ENCODE assay signal across 2 cellular contexts in the genomic region with DNA sequence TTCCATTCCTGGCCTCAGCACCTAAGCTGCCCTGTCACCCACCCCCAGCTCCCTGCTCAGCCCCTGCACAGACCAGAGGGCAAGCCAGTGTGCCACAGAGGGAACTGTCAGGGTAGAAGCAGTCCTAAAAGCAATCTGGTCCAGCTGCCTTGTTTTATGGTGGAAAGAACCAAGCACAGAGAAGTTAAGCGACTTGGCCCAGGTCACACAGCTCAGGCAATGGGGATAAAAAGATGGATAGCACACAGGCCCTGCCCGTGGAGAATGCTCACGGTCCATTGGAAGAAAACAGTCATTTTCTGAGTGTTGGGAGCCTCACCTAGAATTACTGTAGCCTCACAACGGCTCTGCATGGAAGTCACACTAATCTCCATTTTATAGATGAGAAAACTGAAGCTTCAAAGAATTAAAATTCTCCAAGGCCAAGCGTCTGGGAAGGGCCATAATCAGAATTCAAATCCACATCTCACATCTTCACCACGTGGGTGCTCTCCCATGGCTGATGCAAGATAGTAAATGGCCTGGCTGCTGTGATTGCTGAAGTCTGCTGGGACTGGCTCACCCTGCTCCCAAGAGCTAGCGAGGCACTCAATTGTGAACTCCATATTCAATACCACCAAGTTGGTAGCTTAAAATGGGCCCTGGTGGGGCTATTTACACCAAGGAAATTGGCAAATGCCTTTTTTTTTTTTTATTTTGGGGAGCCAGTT.
A peak's percentile ranks its signal among the peaks of the same experiment; 100 is the strongest.
TF ChIP-seq lines count a peak whose summit lies in the region.

No MANE protein-coding gene starts in this region.

TF ChIP-seq in HepG2, 621 proteins besides CTCF, POLR2A, EP300 and RAD21:
- TF ChIP-seq ZNF768 (CRISPR knock-in tag; IDR thresholded peaks at IDR 0.05) = peak; percentile 81
- TF ChIP-seq ZNF564 (CRISPR knock-in tag; IDR thresholded peaks at IDR 0.05) = no peak
- TF ChIP-seq CBX2 (IDR thresholded peaks at IDR 0.05; ENCODE audit: low read depth, low read length) = no peak
- no peak for TF ChIP-seq CBX2 (CRISPR knock-in tag; IDR thresholded peaks at IDR 0.05; ENCODE audit: low read depth)
- TF ChIP-seq RFX1 (IDR thresholded peaks at IDR 0.05) = no peak
- no peak for TF ChIP-seq RFXANK (CRISPR knock-in tag; IDR thresholded peaks at IDR 0.05)
- TF ChIP-seq, protein P1, sequence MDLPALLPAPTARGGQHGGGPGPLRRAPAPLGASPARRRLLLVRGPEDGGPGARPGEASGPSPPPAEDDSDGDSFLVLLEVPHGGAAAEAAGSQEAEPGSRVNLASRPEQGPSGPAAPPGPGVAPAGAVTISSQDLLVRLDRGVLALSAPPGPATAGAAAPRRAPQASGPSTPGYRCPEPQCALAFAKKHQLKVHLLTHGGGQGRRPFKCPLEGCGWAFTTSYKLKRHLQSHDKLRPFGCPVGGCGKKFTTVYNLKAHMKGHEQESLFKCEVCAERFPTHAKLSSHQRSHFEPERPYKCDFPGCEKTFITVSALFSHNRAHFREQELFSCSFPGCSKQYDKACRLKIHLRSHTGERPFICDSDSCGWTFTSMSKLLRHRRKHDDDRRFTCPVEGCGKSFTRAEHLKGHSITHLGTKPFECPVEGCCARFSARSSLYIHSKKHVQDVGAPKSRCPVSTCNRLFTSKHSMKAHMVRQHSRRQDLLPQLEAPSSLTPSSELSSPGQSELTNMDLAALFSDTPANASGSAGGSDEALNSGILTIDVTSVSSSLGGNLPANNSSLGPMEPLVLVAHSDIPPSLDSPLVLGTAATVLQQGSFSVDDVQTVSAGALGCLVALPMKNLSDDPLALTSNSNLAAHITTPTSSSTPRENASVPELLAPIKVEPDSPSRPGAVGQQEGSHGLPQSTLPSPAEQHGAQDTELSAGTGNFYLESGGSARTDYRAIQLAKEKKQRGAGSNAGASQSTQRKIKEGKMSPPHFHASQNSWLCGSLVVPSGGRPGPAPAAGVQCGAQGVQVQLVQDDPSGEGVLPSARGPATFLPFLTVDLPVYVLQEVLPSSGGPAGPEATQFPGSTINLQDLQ (CRISPR knock-in tag; IDR thresholded peaks at IDR 0.05) = no peak
- TF ChIP-seq, protein P2, sequence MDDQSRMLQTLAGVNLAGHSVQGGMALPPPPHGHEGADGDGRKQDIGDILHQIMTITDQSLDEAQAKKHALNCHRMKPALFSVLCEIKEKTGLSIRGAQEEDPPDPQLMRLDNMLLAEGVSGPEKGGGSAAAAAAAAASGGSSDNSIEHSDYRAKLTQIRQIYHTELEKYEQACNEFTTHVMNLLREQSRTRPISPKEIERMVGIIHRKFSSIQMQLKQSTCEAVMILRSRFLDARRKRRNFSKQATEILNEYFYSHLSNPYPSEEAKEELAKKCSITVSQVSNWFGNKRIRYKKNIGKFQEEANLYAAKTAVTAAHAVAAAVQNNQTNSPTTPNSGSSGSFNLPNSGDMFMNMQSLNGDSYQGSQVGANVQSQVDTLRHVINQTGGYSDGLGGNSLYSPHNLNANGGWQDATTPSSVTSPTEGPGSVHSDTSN (CRISPR knock-in tag; IDR thresholded peaks at IDR 0.05; ENCODE audit: borderline replicate concordance) = no peak
- TF ChIP-seq, protein P3, sequence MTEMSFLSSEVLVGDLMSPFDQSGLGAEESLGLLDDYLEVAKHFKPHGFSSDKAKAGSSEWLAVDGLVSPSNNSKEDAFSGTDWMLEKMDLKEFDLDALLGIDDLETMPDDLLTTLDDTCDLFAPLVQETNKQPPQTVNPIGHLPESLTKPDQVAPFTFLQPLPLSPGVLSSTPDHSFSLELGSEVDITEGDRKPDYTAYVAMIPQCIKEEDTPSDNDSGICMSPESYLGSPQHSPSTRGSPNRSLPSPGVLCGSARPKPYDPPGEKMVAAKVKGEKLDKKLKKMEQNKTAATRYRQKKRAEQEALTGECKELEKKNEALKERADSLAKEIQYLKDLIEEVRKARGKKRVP (CRISPR knock-in tag; IDR thresholded peaks at IDR 0.05) = peak in 1 of 2 experiments; percentile 52; a peak in 1 of 4 replicates
- TF ChIP-seq, protein P4, sequence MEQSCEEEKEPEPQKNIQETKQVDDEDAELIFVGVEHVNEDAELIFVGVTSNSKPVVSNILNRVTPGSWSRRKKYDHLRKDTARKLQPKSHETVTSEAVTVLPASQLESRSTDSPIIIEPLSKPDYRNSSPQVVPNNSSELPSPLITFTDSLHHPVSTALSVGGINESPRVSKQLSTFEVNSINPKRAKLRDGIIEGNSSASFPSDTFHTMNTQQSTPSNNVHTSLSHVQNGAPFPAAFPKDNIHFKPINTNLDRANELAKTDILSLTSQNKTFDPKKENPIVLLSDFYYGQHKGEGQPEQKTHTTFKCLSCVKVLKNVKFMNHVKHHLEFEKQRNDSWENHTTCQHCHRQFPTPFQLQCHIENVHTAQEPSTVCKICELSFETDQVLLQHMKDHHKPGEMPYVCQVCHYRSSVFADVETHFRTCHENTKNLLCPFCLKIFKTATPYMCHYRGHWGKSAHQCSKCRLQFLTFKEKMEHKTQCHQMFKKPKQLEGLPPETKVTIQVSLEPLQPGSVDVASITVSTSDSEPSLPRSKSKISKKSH (CRISPR knock-in tag; IDR thresholded peaks at IDR 0.05; ENCODE audit: borderline replicate concordance) = no peak
- no peak for TF ChIP-seq CEBPB (IDR thresholded peaks at IDR 0.05; ENCODE audit: borderline replicate concordance, low read depth, low read length)

TF ChIP-seq in H1, 55 proteins besides CTCF, POLR2A, EP300 and RAD21:
- TF ChIP-seq KDM1A (IDR thresholded peaks at IDR 0.05; ENCODE audit: borderline replicate concordance, low read length) (0 out of 2 replicates have a peak, but pooled peaks have one; percentile 38), CHD1 (IDR thresholded peaks at IDR 0.05; ENCODE audit: low read depth, low read length) (no peak), HDAC2 (IDR thresholded peaks at IDR 0.05; ENCODE audit: borderline replicate concordance in 1 of 2, low read depth in 2 of 2, low read length in 2 of 2) (no peak), SIX5 (IDR thresholded peaks at IDR 0.05; ENCODE audit: low read depth, low read length) (no peak)
- TF ChIP-seq, protein P5, sequence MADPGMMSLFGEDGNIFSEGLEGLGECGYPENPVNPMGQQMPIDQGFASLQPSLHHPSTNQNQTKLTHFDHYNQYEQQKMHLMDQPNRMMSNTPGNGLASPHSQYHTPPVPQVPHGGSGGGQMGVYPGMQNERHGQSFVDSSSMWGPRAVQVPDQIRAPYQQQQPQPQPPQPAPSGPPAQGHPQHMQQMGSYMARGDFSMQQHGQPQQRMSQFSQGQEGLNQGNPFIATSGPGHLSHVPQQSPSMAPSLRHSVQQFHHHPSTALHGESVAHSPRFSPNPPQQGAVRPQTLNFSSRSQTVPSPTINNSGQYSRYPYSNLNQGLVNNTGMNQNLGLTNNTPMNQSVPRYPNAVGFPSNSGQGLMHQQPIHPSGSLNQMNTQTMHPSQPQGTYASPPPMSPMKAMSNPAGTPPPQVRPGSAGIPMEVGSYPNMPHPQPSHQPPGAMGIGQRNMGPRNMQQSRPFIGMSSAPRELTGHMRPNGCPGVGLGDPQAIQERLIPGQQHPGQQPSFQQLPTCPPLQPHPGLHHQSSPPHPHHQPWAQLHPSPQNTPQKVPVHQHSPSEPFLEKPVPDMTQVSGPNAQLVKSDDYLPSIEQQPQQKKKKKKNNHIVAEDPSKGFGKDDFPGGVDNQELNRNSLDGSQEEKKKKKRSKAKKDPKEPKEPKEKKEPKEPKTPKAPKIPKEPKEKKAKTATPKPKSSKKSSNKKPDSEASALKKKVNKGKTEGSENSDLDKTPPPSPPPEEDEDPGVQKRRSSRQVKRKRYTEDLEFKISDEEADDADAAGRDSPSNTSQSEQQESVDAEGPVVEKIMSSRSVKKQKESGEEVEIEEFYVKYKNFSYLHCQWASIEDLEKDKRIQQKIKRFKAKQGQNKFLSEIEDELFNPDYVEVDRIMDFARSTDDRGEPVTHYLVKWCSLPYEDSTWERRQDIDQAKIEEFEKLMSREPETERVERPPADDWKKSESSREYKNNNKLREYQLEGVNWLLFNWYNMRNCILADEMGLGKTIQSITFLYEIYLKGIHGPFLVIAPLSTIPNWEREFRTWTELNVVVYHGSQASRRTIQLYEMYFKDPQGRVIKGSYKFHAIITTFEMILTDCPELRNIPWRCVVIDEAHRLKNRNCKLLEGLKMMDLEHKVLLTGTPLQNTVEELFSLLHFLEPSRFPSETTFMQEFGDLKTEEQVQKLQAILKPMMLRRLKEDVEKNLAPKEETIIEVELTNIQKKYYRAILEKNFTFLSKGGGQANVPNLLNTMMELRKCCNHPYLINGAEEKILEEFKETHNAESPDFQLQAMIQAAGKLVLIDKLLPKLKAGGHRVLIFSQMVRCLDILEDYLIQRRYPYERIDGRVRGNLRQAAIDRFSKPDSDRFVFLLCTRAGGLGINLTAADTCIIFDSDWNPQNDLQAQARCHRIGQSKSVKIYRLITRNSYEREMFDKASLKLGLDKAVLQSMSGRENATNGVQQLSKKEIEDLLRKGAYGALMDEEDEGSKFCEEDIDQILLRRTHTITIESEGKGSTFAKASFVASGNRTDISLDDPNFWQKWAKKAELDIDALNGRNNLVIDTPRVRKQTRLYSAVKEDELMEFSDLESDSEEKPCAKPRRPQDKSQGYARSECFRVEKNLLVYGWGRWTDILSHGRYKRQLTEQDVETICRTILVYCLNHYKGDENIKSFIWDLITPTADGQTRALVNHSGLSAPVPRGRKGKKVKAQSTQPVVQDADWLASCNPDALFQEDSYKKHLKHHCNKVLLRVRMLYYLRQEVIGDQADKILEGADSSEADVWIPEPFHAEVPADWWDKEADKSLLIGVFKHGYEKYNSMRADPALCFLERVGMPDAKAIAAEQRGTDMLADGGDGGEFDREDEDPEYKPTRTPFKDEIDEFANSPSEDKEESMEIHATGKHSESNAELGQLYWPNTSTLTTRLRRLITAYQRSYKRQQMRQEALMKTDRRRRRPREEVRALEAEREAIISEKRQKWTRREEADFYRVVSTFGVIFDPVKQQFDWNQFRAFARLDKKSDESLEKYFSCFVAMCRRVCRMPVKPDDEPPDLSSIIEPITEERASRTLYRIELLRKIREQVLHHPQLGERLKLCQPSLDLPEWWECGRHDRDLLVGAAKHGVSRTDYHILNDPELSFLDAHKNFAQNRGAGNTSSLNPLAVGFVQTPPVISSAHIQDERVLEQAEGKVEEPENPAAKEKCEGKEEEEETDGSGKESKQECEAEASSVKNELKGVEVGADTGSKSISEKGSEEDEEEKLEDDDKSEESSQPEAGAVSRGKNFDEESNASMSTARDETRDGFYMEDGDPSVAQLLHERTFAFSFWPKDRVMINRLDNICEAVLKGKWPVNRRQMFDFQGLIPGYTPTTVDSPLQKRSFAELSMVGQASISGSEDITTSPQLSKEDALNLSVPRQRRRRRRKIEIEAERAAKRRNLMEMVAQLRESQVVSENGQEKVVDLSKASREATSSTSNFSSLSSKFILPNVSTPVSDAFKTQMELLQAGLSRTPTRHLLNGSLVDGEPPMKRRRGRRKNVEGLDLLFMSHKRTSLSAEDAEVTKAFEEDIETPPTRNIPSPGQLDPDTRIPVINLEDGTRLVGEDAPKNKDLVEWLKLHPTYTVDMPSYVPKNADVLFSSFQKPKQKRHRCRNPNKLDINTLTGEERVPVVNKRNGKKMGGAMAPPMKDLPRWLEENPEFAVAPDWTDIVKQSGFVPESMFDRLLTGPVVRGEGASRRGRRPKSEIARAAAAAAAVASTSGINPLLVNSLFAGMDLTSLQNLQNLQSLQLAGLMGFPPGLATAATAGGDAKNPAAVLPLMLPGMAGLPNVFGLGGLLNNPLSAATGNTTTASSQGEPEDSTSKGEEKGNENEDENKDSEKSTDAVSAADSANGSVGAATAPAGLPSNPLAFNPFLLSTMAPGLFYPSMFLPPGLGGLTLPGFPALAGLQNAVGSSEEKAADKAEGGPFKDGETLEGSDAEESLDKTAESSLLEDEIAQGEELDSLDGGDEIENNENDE (IDR thresholded peaks at IDR 0.05; ENCODE audit: insufficient replicate concordance, low read length) = no peak
